Comparison of ENCODE assay signal across 9 cellular contexts in genomic region chr17:79535728-79536025, GRCh38.
"Had no signal": no experiment of that assay in that cellular context is flagged by ENCODE, and none has a peak within 500 bp of the region (broad histone marks: within the 10 kb centered on the region; RNA-seq: fewer than 3 reads in every experiment).

No MANE protein-coding gene starts in this region.

- ATAC-seq: HCT116, HepG2 had no signal

- DNase-seq: GM23248, GOT3, H7, HFFc6 had no signal

- H3K27ac ChIP-seq: GM23248, HL-60 had no signal

- H2AFZ ChIP-seq: GM23248 had no signal

- H3K36me3 ChIP-seq: HAP-1 had no signal

- H3K36me3 Mint-ChIP-seq: IgD-negative memory B cell had no signal

- H3K4me3 Mint-ChIP-seq: HFFc6, IgD-negative memory B cell had no signal

- H3K4me1 ChIP-seq: HAP-1 had no signal

- H3K9me3 Mint-ChIP-seq: IgD-negative memory B cell had no signal

- H3K4me3 ChIP-seq: GM23248, HAP-1 had no signal

- H3K9me3 ChIP-seq: HAP-1 had no signal

- H3K27ac Mint-ChIP-seq: HFFc6, IgD-negative memory B cell had no signal
